ENCODE assay signal across 25 cellular contexts in the genomic region with DNA sequence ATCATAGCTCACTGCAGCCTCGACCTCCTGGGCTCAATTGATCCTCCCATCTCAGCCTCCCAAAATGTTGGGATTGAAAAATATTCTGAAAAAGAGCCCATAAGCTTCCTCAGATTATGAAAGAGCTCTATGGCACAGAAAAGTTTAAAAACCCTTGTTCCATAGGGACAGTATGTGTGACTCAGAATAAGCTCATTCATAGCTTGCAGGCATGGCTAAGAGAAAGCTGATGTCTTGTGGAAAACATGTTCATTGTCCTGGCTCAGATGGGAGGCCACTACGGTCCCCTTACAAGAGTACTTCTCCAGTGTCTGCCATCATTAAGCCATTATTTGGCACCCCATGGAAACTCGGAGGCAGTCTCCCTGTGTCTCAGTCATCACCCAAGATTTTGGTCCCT.
"Had no signal": no experiment of that assay in that cellular context is flagged by ENCODE, and none has a peak within 500 bp of the region (broad histone marks: within the 10 kb centered on the region; RNA-seq: fewer than 3 reads in every experiment).

No MANE protein-coding gene starts in this region.

- H3K27ac ChIP-seq: esophagus muscularis mucosa, tibial artery had no signal

- ATAC-seq: activated CD8-positive, alpha-beta memory T cell treated with anti-CD3 and anti-CD28 coated beads, Interleukin-2, amount 10 ng/mL, durations not matched to agents 7 days and 5 days; left colon; WTC11 had no signal

- H3K4me3 ChIP-seq: esophagus muscularis mucosa, lung, tibial artery had no signal

- H3K4me1 Mint-ChIP-seq: activated CD4-positive, alpha-beta memory T cell treated with anti-CD3 and anti-CD28 coated beads, Interleukin-2, amount 10 ng/mL, durations not matched to agents 7 days and 5 days; activated CD8-positive, alpha-beta memory T cell treated with anti-CD3 and anti-CD28 coated beads, Interleukin-2, amount 10 ng/mL, durations not matched to agents 7 days and 5 days; brain; central memory CD8-positive, alpha-beta T cell had no signal

- DNase-seq: activated CD4-positive, alpha-beta memory T cell treated with anti-CD3 and anti-CD28 coated beads, Interleukin-2, amount 10 ng/mL, durations not matched to agents 7 days and 5 days; activated CD4-positive, alpha-beta T cell treated with anti-CD3 and anti-CD28 coated beads for 4 hours; activated CD8-positive, alpha-beta memory T cell treated with anti-CD3 and anti-CD28 coated beads, Interleukin-2, amount 10 ng/mL, durations not matched to agents 7 days and 5 days; activated naive CD4-positive, alpha-beta T cell treated with anti-CD3 and anti-CD28 coated beads for 36 hours; activated T-cell treated with anti-CD3 and anti-CD28 coated beads, Interleukin-2, amount 50 U/mL, for 1 hour; anterior cingulate cortex; effector CD4-positive, alpha-beta T cell; foreskin melanocyte; glutamatergic neuron; hippocampal formation; left colon; occipital lobe; retina; stimulated activated naive CD4-positive, alpha-beta T cell; T-helper 2 cell; tibial artery had no signal

- H3K4me3 Mint-ChIP-seq: activated CD4-positive, alpha-beta memory T cell treated with anti-CD3 and anti-CD28 coated beads, Interleukin-2, amount 10 ng/mL, durations not matched to agents 7 days and 5 days; activated CD8-positive, alpha-beta memory T cell treated with anti-CD3 and anti-CD28 coated beads, Interleukin-2, amount 10 ng/mL, durations not matched to agents 7 days and 5 days; activated naive CD4-positive, alpha-beta T cell treated with anti-CD3 and anti-CD28 coated beads for 36 hours; brain; central memory CD8-positive, alpha-beta T cell; WTC11 had no signal

- H3K9me3 Mint-ChIP-seq: activated CD4-positive, alpha-beta memory T cell treated with anti-CD3 and anti-CD28 coated beads, Interleukin-2, amount 10 ng/mL, durations not matched to agents 7 days and 5 days; activated naive CD4-positive, alpha-beta T cell treated with anti-CD3 and anti-CD28 coated beads for 36 hours; activated T-helper 2 cell treated with anti-CD3 and anti-CD28 coated beads, Interferon-gamma antibody, Interleukin-2, Interleukin-4, amounts not matched to agents 10 μg/mL and 5 μg/mL and 100 μg/mL, durations not matched to agents 14 hours and 24 hours and 36 hours; central memory CD8-positive, alpha-beta T cell had no signal

- H3K36me3 Mint-ChIP-seq: activated CD8-positive, alpha-beta memory T cell treated with anti-CD3 and anti-CD28 coated beads, Interleukin-2, amount 10 ng/mL, durations not matched to agents 7 days and 5 days had no signal

- FAIRE-seq: islet of Langerhans, TTC549, urothelium cell line had no signal

- H3K27ac Mint-ChIP-seq: activated CD4-positive, alpha-beta memory T cell treated with anti-CD3 and anti-CD28 coated beads, Interleukin-2, amount 10 ng/mL, durations not matched to agents 7 days and 5 days; activated CD8-positive, alpha-beta memory T cell treated with anti-CD3 and anti-CD28 coated beads, Interleukin-2, amount 10 ng/mL, durations not matched to agents 7 days and 5 days; activated naive CD4-positive, alpha-beta T cell treated with anti-CD3 and anti-CD28 coated beads for 36 hours; activated T-helper 2 cell treated with anti-CD3 and anti-CD28 coated beads, Interferon-gamma antibody, Interleukin-2, Interleukin-4, amounts not matched to agents 10 μg/mL and 5 μg/mL and 100 μg/mL, durations not matched to agents 14 hours and 24 hours and 36 hours; brain; WTC11 had no signal
